20 cellular contexts compared by ENCODE assay signal in genomic region chr9:112041199-112041535, GRCh38.
DNase-seq lines count a peak whose midpoint lies in the region; ATAC-seq and TF ChIP-seq lines count a peak whose summit lies in the region.
"Had no signal": no experiment of that assay in that cellular context is flagged by ENCODE, and none has a peak within 500 bp of the region (broad histone marks: within the 10 kb centered on the region; RNA-seq: fewer than 3 reads in every experiment).

No MANE protein-coding gene starts in this region.

- H3K36me3 Mint-ChIP-seq in GM23338 (ENCODE audit: low read depth) (no peaks in the 10 kb centered on the region; the same call in 2 of the 3 replicates), type B pancreatic cell (peaks cover 31% of the 10 kb centered on the region)

- H3K9me3 ChIP-seq in SJCRH30 (replicated peaks): no peaks in the 10 kb centered on the region; the same call in 1 of the 2 replicates
- no peaks in the 10 kb centered on the region for H3K9me3 ChIP-seq in fibroblast of lung (ENCODE audit: control insufficient read depth, insufficient read depth, low read depth, low read length)
- H3K9me3 ChIP-seq in trophoblast cell (ENCODE audit: insufficient read depth, low read depth, low read length): no peaks in the 10 kb centered on the region
- H3K9me3 ChIP-seq: gastrocnemius medialis, lower lobe of right lung, ovary had no signal

- no peaks in the 10 kb centered on the region for H3K27me3 ChIP-seq in GM23338 (ENCODE audit: insufficient read depth)
- H3K27me3 ChIP-seq in SJCRH30: no peaks in the 10 kb centered on the region
- no peaks in the 10 kb centered on the region for H3K27me3 ChIP-seq in fibroblast of lung (ENCODE audit: control insufficient read depth, insufficient read depth, low read length)
- H3K27me3 ChIP-seq in trophoblast cell (ENCODE audit: insufficient read depth, low read length): no peaks in the 10 kb centered on the region
- H3K27me3 ChIP-seq: gastrocnemius medialis, ovary had no signal

- peaks cover 11% of the 10 kb centered on the region for H3K79me1 ChIP-seq in trophoblast cell (ENCODE audit: low read length)

- no peak overlapping the region for H3K4me3 Mint-ChIP-seq in GM23338
- H3K4me3 Mint-ChIP-seq in type B pancreatic cell: no peak overlapping the region
- H3K4me3 Mint-ChIP-seq: activated CD8-positive, alpha-beta T cell treated with anti-CD3 and anti-CD28 coated beads, Interleukin-2, amount 10 ng/mL, durations not matched to agents 7 days and 5 days had no signal

- H4K12ac ChIP-seq in trophoblast cell (ENCODE audit: low read depth, low read length): no peak overlapping the region

- H3K9me2 ChIP-seq in GM23338 (ENCODE audit: insufficient read depth): peaks cover 14% of the 10 kb centered on the region; the same call in 1 of the 2 replicates

- H3K4me3 ChIP-seq in GM23338: no peak overlapping the region
- H3K4me3 ChIP-seq in SJCRH30: no peak overlapping the region
- no peak overlapping the region for H3K4me3 ChIP-seq in fibroblast of lung (replicated peaks in 1 of 4; ENCODE audit: control extremely low read depth in 1 of 4, insufficient read depth in 1 of 4, low read depth in 3 of 4, low read length in 4 of 4)
- no peak overlapping the region for H3K4me3 ChIP-seq in trophoblast cell (ENCODE audit: low read depth, low read length)
- H3K4me3 ChIP-seq: gastrocnemius medialis, lower lobe of right lung, ovary had no signal

- H4K8ac ChIP-seq in trophoblast cell (ENCODE audit: low read depth, low read length): peak overlapping the region; percentile 49

- TF ChIP-seq CTCF in GM23338 (conservative IDR thresholded peaks at IDR 0.05; ENCODE audit: low read depth in 2 of 2): no peak
- no peak for TF ChIP-seq CTCF in fibroblast of lung (conservative IDR thresholded peaks at IDR 0.05 in 1 of 2, IDR thresholded peaks at IDR 0.05 in 1 of 2; ENCODE audit: low read depth in 1 of 2, low read length in 2 of 2)
- no peak for TF ChIP-seq CTCF in type B pancreatic cell (conservative IDR thresholded peaks at IDR 0.05)

- H3K27ac ChIP-seq in GM23338 (ENCODE audit: low read depth) (0 out of 2 replicates have a peak overlapping the region, but pooled peaks have one; percentile 0), SJCRH30 (peak overlapping the region; percentile 82), fibroblast of lung (ENCODE audit: insufficient read depth, low read length) (peak overlapping the region; percentile 96), trophoblast cell (ENCODE audit: low read depth, low read length) (peak overlapping the region; percentile 76)
- H3K27ac ChIP-seq: gastrocnemius medialis, KMS-11, lower lobe of right lung, ovary had no signal

- H3K27ac Mint-ChIP-seq in GM23338: no peak overlapping the region
- no peak overlapping the region for H3K27ac Mint-ChIP-seq in type B pancreatic cell
- H3K27ac Mint-ChIP-seq: activated CD8-positive, alpha-beta T cell treated with anti-CD3 and anti-CD28 coated beads, Interleukin-2, amount 10 ng/mL, durations not matched to agents 7 days and 5 days had no signal

- H4K20me1 ChIP-seq in GM23338 (replicated peaks; ENCODE audit: insufficient read depth): no peaks in the 10 kb centered on the region
- no peaks in the 10 kb centered on the region for H4K20me1 ChIP-seq in fibroblast of lung (ENCODE audit: control insufficient read depth, extremely low read depth, insufficient read depth, low read length)

- H3K79me2 ChIP-seq in GM23338 (replicated peaks; ENCODE audit: insufficient read depth) (no peaks in the 10 kb centered on the region), fibroblast of lung (ENCODE audit: control insufficient read depth, insufficient read depth, low read length) (peaks cover 2% of the 10 kb centered on the region), trophoblast cell (ENCODE audit: control insufficient read depth, insufficient read depth, low read length, poor library complexity) (no peaks in the 10 kb centered on the region)

- H3K4me2 ChIP-seq in GM23338: no peak overlapping the region
- H3K4me2 ChIP-seq in fibroblast of lung (ENCODE audit: extremely low read depth, insufficient read depth, low read length): no peak overlapping the region
- no peak overlapping the region for H3K4me2 ChIP-seq in trophoblast cell (ENCODE audit: low read length)
- H3K4me2 ChIP-seq: KMS-11 had no signal

- no peak overlapping the region for H3K23ac ChIP-seq in trophoblast cell (ENCODE audit: low read length)

- H4K91ac ChIP-seq in trophoblast cell (ENCODE audit: low read depth, low read length): peak overlapping the region; percentile 67

- H2AFZ ChIP-seq in GM23338 (no peak overlapping the region), fibroblast of lung (ENCODE audit: low read length) (no peak overlapping the region), trophoblast cell (ENCODE audit: insufficient read depth, low read length, poor library complexity) (no peak overlapping the region)

- H2BK12ac ChIP-seq in trophoblast cell (ENCODE audit: low read length): peak overlapping the region; percentile 74

- DNase-seq in GM23338 (ENCODE audit: low spot score) (no peak), SJCRH30 (no peak), fibroblast of lung (ENCODE audit: low read depth in 2 of 2) (no peak), trophoblast cell (peak; percentile 53 to 70), GDM1 (lab: John Stamatoyannopoulos, UW) (no peak), type B pancreatic cell (ENCODE audit: extremely low spot score, unreplicated experiment) (no peak), epidermal melanocyte (ENCODE audit: insufficient read length, low spot score) (no peak)
- DNase-seq in activated CD4-positive, alpha-beta T cell treated with anti-CD3 and anti-CD28 coated beads, Interleukin-2, amount 50 U/mL, for 48 hours: no peak
- DNase-seq: activated CD4-positive, CD25-positive, alpha-beta regulatory T cell; activated CD8-positive, alpha-beta T cell treated with anti-CD3 and anti-CD28 coated beads, Interleukin-2, amount 10 ng/mL, durations not matched to agents 7 days and 5 days; activated naive CD4-positive, alpha-beta T cell treated with Interleukin-2 at 50 U/mL for 16 hours; amygdala; CD4-positive, CD25-positive, alpha-beta regulatory T cell; DMS153; lower lobe of right lung; NCI-H2171 treated with DMSO at 0.1 percent for 48 hours; NCI-H526; ovary had no signal

- H3K4me1 Mint-ChIP-seq in GM23338 (peaks cover 36% of the 10 kb centered on the region), type B pancreatic cell (ENCODE audit: unreplicated experiment) (peaks cover 18% of the 10 kb centered on the region)

- H3K27me3 Mint-ChIP-seq in GM23338 (ENCODE audit: insufficient read depth, low read depth, poor library complexity) (peaks cover 6% of the 10 kb centered on the region), type B pancreatic cell (no peaks in the 10 kb centered on the region)
- H3K27me3 Mint-ChIP-seq: CD4-positive, CD25-positive, alpha-beta regulatory T cell had no signal

- H3K9ac ChIP-seq in fibroblast of lung (ENCODE audit: insufficient read depth, low read length): peak overlapping the region; percentile 32
- no peak overlapping the region for H3K9ac ChIP-seq in trophoblast cell (ENCODE audit: low read length)
- H3K9ac ChIP-seq: KMS-11 had no signal

- H2BK5ac ChIP-seq in trophoblast cell (ENCODE audit: low read depth, low read length, poor library complexity): peak overlapping the region; percentile 62

- H3K18ac ChIP-seq in trophoblast cell (ENCODE audit: low read length): peak overlapping the region; percentile 56

- no peak for ATAC-seq in GM23338
- ATAC-seq: activated CD8-positive, alpha-beta T cell treated with anti-CD3 and anti-CD28 coated beads, Interleukin-2, amount 10 ng/mL, durations not matched to agents 7 days and 5 days had no signal

- H3K4me1 ChIP-seq in GM23338 (ENCODE audit: insufficient read depth): peaks cover 14% of the 10 kb centered on the region; the same call in 1 of the 2 replicates
- H3K4me1 ChIP-seq in SJCRH30: peaks cover 44% of the 10 kb centered on the region
- peaks cover 40% of the 10 kb centered on the region for H3K4me1 ChIP-seq in fibroblast of lung (ENCODE audit: control insufficient read depth, extremely low read depth, insufficient read depth, low read length)
- peaks cover 9 to 14% of the 10 kb centered on the region in 2 experiments for H3K4me1 ChIP-seq in trophoblast cell (ENCODE audit: control insufficient read depth in 1 of 2, insufficient read depth in 2 of 2, low read length in 2 of 2)
- H3K4me1 ChIP-seq: gastrocnemius medialis had no signal

- H3K14ac ChIP-seq in trophoblast cell (ENCODE audit: low read length): peak overlapping the region; percentile 80

- H3K4ac ChIP-seq in trophoblast cell (ENCODE audit: low read depth, low read length): peak overlapping the region; percentile 13

- H3K9me3 Mint-ChIP-seq in GM23338 (no peaks in the 10 kb centered on the region), type B pancreatic cell (peaks cover 7% of the 10 kb centered on the region)

- peak overlapping the region; percentile 92 for H2BK120ac ChIP-seq in trophoblast cell (ENCODE audit: insufficient read depth, low read length, poor library complexity)

- WGBS in trophoblast cell (ENCODE audit: extremely low coverage, insufficient coverage, insufficient read length): no CpG with 5 or more reads among the region's 4 CpGs

- H3K36me3 ChIP-seq in GM23338 (ENCODE audit: insufficient read depth): no peaks in the 10 kb centered on the region
- H3K36me3 ChIP-seq in SJCRH30: no peaks in the 10 kb centered on the region
- H3K36me3 ChIP-seq in fibroblast of lung (ENCODE audit: control insufficient read depth, insufficient read depth, low read length): no peaks in the 10 kb centered on the region
- peaks cover 5% of the 10 kb centered on the region in 2 experiments for H3K36me3 ChIP-seq in trophoblast cell (ENCODE audit: control insufficient read depth in 1 of 2, insufficient read depth in 2 of 2, low read length in 2 of 2)
- H3K36me3 ChIP-seq: gastrocnemius medialis, ovary had no signal

- H3F3A ChIP-seq in GM23338 (replicated peaks; ENCODE audit: low read depth): no peaks in the 10 kb centered on the region

- H2AK5ac ChIP-seq in trophoblast cell (ENCODE audit: low read length): peak overlapping the region; percentile 64

TF ChIP-seq in GM23338, 12 proteins besides CTCF, POLR2A, EP300 and RAD21:
- TF ChIP-seq NANOG (IDR thresholded peaks at IDR 0.05; ENCODE audit: borderline replicate concordance): no peak
- TF ChIP-seq CREB1 (CRISPR knock-in tag; IDR thresholded peaks at IDR 0.05; ENCODE audit: low read depth): no peak

Comparison
In these comparisons a context has a peak if more than half of its experiments do, and no peak if none do; other contexts are left out.
1. DNase-seq: peak in trophoblast cell (2 of 2); none in GM23338 (single experiment), SJCRH30 (0 of 2), fibroblast of lung (0 of 2), GDM1 (single experiment), activated CD4-positive, alpha-beta T cell treated with anti-CD3 and anti-CD28 coated beads, Interleukin-2, amount 50 U/mL, for 48 hours (0 of 2), type B pancreatic cell (single experiment) and epidermal melanocyte (single experiment).
2. H3K27ac ChIP-seq: peak in every context shown above with its lines; median percentile 96 in fibroblast of lung; 82 in SJCRH30; 76 in trophoblast cell; 0 in GM23338.